ENCODE assay signal across 8 cellular contexts in genomic region chr3:33717616-33717865, GRCh38. TPM values are rescaled to one million over a fixed set of nuclear protein-coding genes. Genes with fewer than 3 reads are reported as not detected.
A peak's percentile ranks its signal among the peaks of the same experiment; 100 is the strongest.
DNase-seq lines count a peak whose midpoint lies in the region; ATAC-seq and TF ChIP-seq lines count a peak whose summit lies in the region.

No MANE protein-coding gene starts in this region.

- peak overlapping the region; percentile 89 for H3K23ac ChIP-seq in neuronal stem cell (ENCODE audit: low read depth, low read length, poor library complexity)

- no peaks in the 10 kb centered on the region for H3K27me3 ChIP-seq in CD8-positive, alpha-beta T cell (ENCODE audit: insufficient read depth, low read length)
- H3K27me3 ChIP-seq in neuronal stem cell (ENCODE audit: control insufficient read depth in 3 of 3, insufficient read depth in 3 of 3, low read depth in 1 of 3, low read length in 3 of 3) (no peaks in the 10 kb centered on the region), uterus (no peaks in the 10 kb centered on the region)

- H2AK5ac ChIP-seq in neuronal stem cell (ENCODE audit: low read depth, low read length), result no peak overlapping the region

- no peak overlapping the region for H4K91ac ChIP-seq in neuronal stem cell (ENCODE audit: low read depth, low read length, poor library complexity)

- H3K9ac ChIP-seq in neuronal stem cell (ENCODE audit: low read depth, low read length, poor library complexity), result peak overlapping the region; percentile 90

- H3K9me3 ChIP-seq in CD8-positive, alpha-beta T cell (ENCODE audit: low read length), result no peaks in the 10 kb centered on the region
- H3K9me3 ChIP-seq in neuronal stem cell (replicated peaks in 1 of 2; ENCODE audit: control insufficient read depth in 2 of 2, insufficient read depth in 1 of 2, low read depth in 1 of 2, low read length in 2 of 2) (peaks cover 0 to under 1% of the 10 kb centered on the region in 2 donors), uterus (no peaks in the 10 kb centered on the region)

- peak overlapping the region; percentile 100 for H2AFZ ChIP-seq in neuronal stem cell (ENCODE audit: low read length)

- H3K4me3 ChIP-seq in CD8-positive, alpha-beta T cell (ENCODE audit: low read depth, low read length), result peak overlapping the region; percentile 81
- H3K4me3 ChIP-seq in fibroblast of pulmonary artery (replicated peaks; ENCODE audit: low read depth, low read length), result peak overlapping the region; percentile 81
- peak overlapping the region; percentile 89 to 96 for H3K4me3 ChIP-seq in neuronal stem cell (ENCODE audit: low read length in 2 of 2)
- peak overlapping the region; percentile 82 to 92 for H3K4me3 ChIP-seq in uterus

- no peaks in the 10 kb centered on the region for H3K9me3 Mint-ChIP-seq in CD8-positive, alpha-beta T cell

- peak; percentile 45 for ATAC-seq in CD8-positive, alpha-beta T cell
- ATAC-seq in GM19467 (IDR thresholded peaks at IDR 0.05; ENCODE audit: unreplicated experiment) (peak; percentile 62), HG03521 (IDR thresholded peaks at IDR 0.05; ENCODE audit: unreplicated experiment) (peak; percentile 52)

- WGBS in neuronal stem cell (ENCODE audit: extremely low coverage in 2 of 2, insufficient read length in 2 of 2, insufficient replicate concordance in 1 of 2), 2 donors, result no CpG with 5 or more reads among the region's 26 CpGs

- intact Hi-C loops in CD8-positive, alpha-beta T cell (cut with DNase I, micrococcal nuclease), result loop anchor here (1.0 to 10.0 kb wide), 6 partner anchors 70 to 1033 kb away; partner anchors contain the start of gene CNOT10 (in 2 of the 2)
- intact Hi-C loops in uterus (cut with DNase I; ENCODE audit: low total_unique reads), result no loop called here

- peak overlapping the region; percentile 85 for H2BK5ac ChIP-seq in neuronal stem cell (ENCODE audit: low read length)

- peaks cover 11% of the 10 kb centered on the region for H3K4me1 Mint-ChIP-seq in CD8-positive, alpha-beta T cell (ENCODE audit: low read depth)

- H4K8ac ChIP-seq in neuronal stem cell (ENCODE audit: low read depth, low read length), result no peak overlapping the region

- peak overlapping the region; percentile 84 for H3K27ac Mint-ChIP-seq in CD8-positive, alpha-beta T cell

- peaks cover 4% of the 10 kb centered on the region for H3K79me1 ChIP-seq in neuronal stem cell (ENCODE audit: low read depth, low read length)

- no peak overlapping the region for H3K14ac ChIP-seq in neuronal stem cell (ENCODE audit: low read length)

- TF ChIP-seq CTCF in CD8-positive, alpha-beta T cell (IDR thresholded peaks at IDR 0.05), result no peak
- TF ChIP-seq CTCF in fibroblast of pulmonary artery (IDR thresholded peaks at IDR 0.05; ENCODE audit: low read length, missing control alignments), result no peak
- TF ChIP-seq CTCF in uterus (IDR thresholded peaks at IDR 0.05), result no peak

- POLR2A ChIA-PET in CD8-positive, alpha-beta T cell (lab: Charles Lee), result interaction anchor here (1.8 to 1.9 kb wide), 2 partner anchors 81 to 277 kb away, joined by 7 to 8 read pairs; partner anchors contain the start of genes PDCD6IP and UBP1

- no peak overlapping the region for H2BK15ac ChIP-seq in neuronal stem cell (ENCODE audit: low read length)

- no peak for TF ChIP-seq POLR2A in uterus (IDR thresholded peaks at IDR 0.05)

- no peak overlapping the region for H2BK12ac ChIP-seq in neuronal stem cell (ENCODE audit: low read length)

- no peaks in the 10 kb centered on the region for H3K27me3 Mint-ChIP-seq in CD8-positive, alpha-beta T cell (ENCODE audit: low read depth)

- H3K4me1 ChIP-seq in CD8-positive, alpha-beta T cell (ENCODE audit: insufficient read depth, low read length), result peaks cover 14% of the 10 kb centered on the region
- peaks cover 2 to 3% of the 10 kb centered on the region in 2 donors for H3K4me1 ChIP-seq in neuronal stem cell (ENCODE audit: control insufficient read depth in 2 of 2, insufficient read depth in 1 of 2, low read depth in 1 of 2, low read length in 2 of 2)
- no peaks in the 10 kb centered on the region for H3K4me1 ChIP-seq in uterus

- H3K4me3 Mint-ChIP-seq in CD8-positive, alpha-beta T cell, result peak overlapping the region; percentile 95

- peak overlapping the region; percentile 66 for H3K4me2 ChIP-seq in neuronal stem cell (ENCODE audit: insufficient read depth, low read length, poor library complexity, severe bottlenecking)

- peak in 3 of 7 experiments; percentile 31 to 56 (median 53) for DNase-seq in CD8-positive, alpha-beta T cell
- DNase-seq in activated CD4-positive, alpha-beta T cell treated with anti-CD3 and anti-CD28 coated beads, Interleukin-2, amount 50 U/mL, for 1 hour, result peak; percentile 51
- DNase-seq in fibroblast of pulmonary artery (ENCODE audit: low read depth) (peak; percentile 67), neuronal stem cell (ENCODE audit: low spot score) (no peak), uterus (peak; percentile 54 to 57), NCI-H128 (lab: John Stamatoyannopoulos, UW; ENCODE audit: unreplicated experiment) (no peak)

- H3K36me3 Mint-ChIP-seq in CD8-positive, alpha-beta T cell, result peaks cover 6% of the 10 kb centered on the region

- H3K27ac ChIP-seq in CD8-positive, alpha-beta T cell (ENCODE audit: low read depth, low read length), result peak overlapping the region; percentile 95
- H3K27ac ChIP-seq in neuronal stem cell (replicated peaks; ENCODE audit: low read length) (peak overlapping the region; percentile 73), uterus (peak overlapping the region; percentile 93 to 99)

- no peak overlapping the region for H2BK120ac ChIP-seq in neuronal stem cell (ENCODE audit: low read depth, low read length)

- CTCF ChIA-PET in CD8-positive, alpha-beta T cell (lab: Charles Lee), result interaction anchor here (1.1 kb wide), 2 partner anchors 17 to 58 kb away, joined by 3 to 4 read pairs; no protein-coding TSS in a partner anchor

- peak overlapping the region; percentile 95 for H3K18ac ChIP-seq in neuronal stem cell (ENCODE audit: low read length)

- no peaks in the 10 kb centered on the region for H3K36me3 ChIP-seq in CD8-positive, alpha-beta T cell (ENCODE audit: insufficient read depth, low read length)
- peaks cover 0 to 5% of the 10 kb centered on the region in 2 donors for H3K36me3 ChIP-seq in neuronal stem cell (replicated peaks in 1 of 2; ENCODE audit: control insufficient read depth in 2 of 2, insufficient read depth in 2 of 2, low read length in 2 of 2)
- H3K36me3 ChIP-seq in uterus, result no peaks in the 10 kb centered on the region

- H3K4ac ChIP-seq in neuronal stem cell (ENCODE audit: low read length), result no peak overlapping the region

RNA-seq across cellular contexts. Expression of gene CLASP2, which starts 0.5 kb away (rescaled TPM):
- total RNA-seq in CD8-positive, alpha-beta T cell, result 10 to 100 TPM; 62.6 to 63.2 TPM
- polyA plus RNA-seq in neuronal stem cell (2013, experiment 1 of 2), result 24.2 TPM
- polyA plus RNA-seq in neuronal stem cell (2013, experiment 2 of 2), result 25.8 TPM
- total RNA-seq in uterus, result 100 to 1,000 TPM in 2 of 4 donors, 10 to 100 TPM in 2; 34.1 to 159 (median 76.2) TPM

Comparison
In these comparisons a context has a peak if more than half of its experiments do, and no peak if none do; other contexts are left out.
1. DNase-seq: peak in activated CD4-positive, alpha-beta T cell treated with anti-CD3 and anti-CD28 coated beads, Interleukin-2, amount 50 U/mL, for 1 hour (single experiment), fibroblast of pulmonary artery (single experiment) and uterus (2 of 2); none in neuronal stem cell (single experiment) and NCI-H128 (single experiment).
2. Peak in every context shown above with its lines, with median percentiles within 50 percentile points of each other: ATAC-seq, H3K27ac ChIP-seq and H3K4me3 ChIP-seq.